1 cellular context compared by ENCODE assay signal in the genomic region with DNA sequence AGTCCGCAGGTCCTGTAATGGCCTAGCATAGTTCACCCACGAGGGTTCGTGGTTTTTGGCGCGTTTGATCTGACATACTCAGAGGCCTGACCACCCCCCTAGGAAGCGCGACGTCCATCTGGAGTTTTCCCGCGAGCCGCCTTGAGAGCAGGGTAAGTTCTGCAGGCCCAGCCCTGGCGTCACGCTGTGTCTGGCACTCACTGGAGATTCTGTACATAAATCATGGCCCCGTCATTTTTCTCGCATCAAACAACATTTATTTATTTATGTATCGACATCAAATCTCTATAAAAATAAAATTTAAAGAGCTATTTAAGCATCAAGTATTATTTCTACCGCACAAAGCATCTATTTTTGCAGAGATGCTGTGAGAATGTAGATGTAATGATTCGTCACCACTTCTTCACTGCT.
TF ChIP-seq lines count a peak whose summit lies in the region.

No MANE protein-coding gene starts in this region.

TF ChIP-seq in HepG2, 621 proteins besides CTCF, POLR2A, EP300 and RAD21 (continued from another document):
- TF ChIP-seq, protein P1, sequence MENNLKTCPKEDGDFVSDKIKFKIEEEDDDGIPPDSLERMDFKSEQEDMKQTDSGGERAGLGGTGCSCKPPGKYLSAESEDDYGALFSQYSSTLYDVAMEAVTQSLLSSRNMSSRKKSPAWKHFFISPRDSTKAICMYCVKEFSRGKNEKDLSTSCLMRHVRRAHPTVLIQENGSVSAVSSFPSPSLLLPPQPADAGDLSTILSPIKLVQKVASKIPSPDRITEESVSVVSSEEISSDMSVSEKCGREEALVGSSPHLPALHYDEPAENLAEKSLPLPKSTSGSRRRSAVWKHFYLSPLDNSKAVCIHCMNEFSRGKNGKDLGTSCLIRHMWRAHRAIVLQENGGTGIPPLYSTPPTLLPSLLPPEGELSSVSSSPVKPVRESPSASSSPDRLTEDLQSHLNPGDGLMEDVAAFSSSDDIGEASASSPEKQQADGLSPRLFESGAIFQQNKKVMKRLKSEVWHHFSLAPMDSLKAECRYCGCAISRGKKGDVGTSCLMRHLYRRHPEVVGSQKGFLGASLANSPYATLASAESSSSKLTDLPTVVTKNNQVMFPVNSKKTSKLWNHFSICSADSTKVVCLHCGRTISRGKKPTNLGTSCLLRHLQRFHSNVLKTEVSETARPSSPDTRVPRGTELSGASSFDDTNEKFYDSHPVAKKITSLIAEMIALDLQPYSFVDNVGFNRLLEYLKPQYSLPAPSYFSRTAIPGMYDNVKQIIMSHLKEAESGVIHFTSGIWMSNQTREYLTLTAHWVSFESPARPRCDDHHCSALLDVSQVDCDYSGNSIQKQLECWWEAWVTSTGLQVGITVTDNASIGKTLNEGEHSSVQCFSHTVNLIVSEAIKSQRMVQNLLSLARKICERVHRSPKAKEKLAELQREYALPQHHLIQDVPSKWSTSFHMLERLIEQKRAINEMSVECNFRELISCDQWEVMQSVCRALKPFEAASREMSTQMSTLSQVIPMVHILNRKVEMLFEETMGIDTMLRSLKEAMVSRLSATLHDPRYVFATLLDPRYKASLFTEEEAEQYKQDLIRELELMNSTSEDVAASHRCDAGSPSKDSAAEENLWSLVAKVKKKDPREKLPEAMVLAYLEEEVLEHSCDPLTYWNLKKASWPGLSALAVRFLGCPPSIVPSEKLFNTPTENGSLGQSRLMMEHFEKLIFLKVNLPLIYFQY (CRISPR knock-in tag; IDR thresholded peaks at IDR 0.05; ENCODE audit: borderline replicate concordance), result no peak
- TF ChIP-seq MED8 (CRISPR knock-in tag; IDR thresholded peaks at IDR 0.05; ENCODE audit: insufficient replicate concordance) (no peak), ZNF558 (CRISPR knock-in tag; IDR thresholded peaks at IDR 0.05; ENCODE audit: borderline replicate concordance) (peak; percentile 76; the same call in 1 of the 2 replicates), ZNF451 (CRISPR knock-in tag; IDR thresholded peaks at IDR 0.05) (no peak), MEF2D (CRISPR knock-in tag; IDR thresholded peaks at IDR 0.05) (no peak), ZNF232 (CRISPR knock-in tag; IDR thresholded peaks at IDR 0.05; ENCODE audit: borderline replicate concordance) (peak; percentile 6; the same call in 1 of the 2 replicates), ZNF589 (CRISPR knock-in tag; conservative IDR thresholded peaks at IDR 0.05) (no peak; the same call in 1 of the 2 replicates), GATAD2A (CRISPR knock-in tag; IDR thresholded peaks at IDR 0.05) (no peak), ZNF724P (CRISPR knock-in tag; IDR thresholded peaks at IDR 0.05; ENCODE audit: borderline replicate concordance) (no peak), NBN (conservative IDR thresholded peaks at IDR 0.05) (no peak), ZEB1 (IDR thresholded peaks at IDR 0.05; ENCODE audit: insufficient replicate concordance, low read depth) (no peak), CBX1 (IDR thresholded peaks at IDR 0.05; ENCODE audit: low read depth) (peak; percentile 10), REPIN1 (CRISPR knock-in tag; IDR thresholded peaks at IDR 0.05; ENCODE audit: borderline replicate concordance, low read depth) (no peak), ARNT (IDR thresholded peaks at IDR 0.05) (no peak), KLF6 (CRISPR knock-in tag; IDR thresholded peaks at IDR 0.05) (no peak), ZFX (CRISPR knock-in tag; IDR thresholded peaks at IDR 0.05; ENCODE audit: low read depth) (peak; percentile 38), ZNF143 (CRISPR knock-in tag; IDR thresholded peaks at IDR 0.05) (no peak), SETDB1 (CRISPR knock-in tag; IDR thresholded peaks at IDR 0.05; ENCODE audit: borderline replicate concordance) (no peak), ZFY (CRISPR knock-in tag; IDR thresholded peaks at IDR 0.05) (peak; percentile 12; the same call in 1 of the 2 replicates), ZNF256 (CRISPR knock-in tag; conservative IDR thresholded peaks at IDR 0.05) (no peak), KLF15 (CRISPR knock-in tag; IDR thresholded peaks at IDR 0.05; ENCODE audit: borderline replicate concordance) (no peak), SKI (IDR thresholded peaks at IDR 0.05; ENCODE audit: partially characterized antibody) (no peak), ZNF432 (CRISPR knock-in tag; IDR thresholded peaks at IDR 0.05; ENCODE audit: borderline replicate concordance) (no peak), ZNF510 (CRISPR knock-in tag; IDR thresholded peaks at IDR 0.05; ENCODE audit: low read depth) (0 out of 2 replicates have a peak, but pooled peaks have one; percentile 4), ZFP82 (CRISPR knock-in tag; IDR thresholded peaks at IDR 0.05; ENCODE audit: borderline replicate concordance) (no peak), MEIS1 (CRISPR knock-in tag; IDR thresholded peaks at IDR 0.05; ENCODE audit: borderline replicate concordance) (peak; percentile 7; the same call in 1 of the 2 replicates), MXD4 (CRISPR knock-in tag; IDR thresholded peaks at IDR 0.05) (0 out of 2 replicates have a peak, but pooled peaks have one; percentile 1), MAFF (IDR thresholded peaks at IDR 0.05; ENCODE audit: low read depth, low read length) (no peak)
- TF ChIP-seq, protein P2, sequence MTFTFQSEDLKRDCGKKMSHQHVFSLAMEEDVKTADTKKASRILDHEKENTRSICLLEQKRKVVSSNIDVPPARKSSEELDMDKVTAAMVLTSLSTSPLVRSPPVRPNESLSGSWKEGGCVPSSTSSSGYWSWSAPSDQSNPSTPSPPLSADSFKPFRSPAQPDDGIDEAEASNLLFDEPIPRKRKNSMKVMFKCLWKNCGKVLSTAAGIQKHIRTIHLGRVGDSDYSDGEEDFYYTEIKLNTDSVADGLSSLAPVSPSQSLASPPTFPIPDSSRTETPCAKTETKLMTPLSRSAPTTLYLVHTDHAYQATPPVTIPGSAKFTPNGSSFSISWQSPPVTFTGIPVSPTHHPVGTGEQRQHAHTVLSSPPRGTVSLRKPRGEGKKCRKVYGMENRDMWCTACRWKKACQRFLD (CRISPR knock-in tag; IDR thresholded peaks at IDR 0.05; ENCODE audit: borderline replicate concordance), result no peak
- TF ChIP-seq, protein P3, sequence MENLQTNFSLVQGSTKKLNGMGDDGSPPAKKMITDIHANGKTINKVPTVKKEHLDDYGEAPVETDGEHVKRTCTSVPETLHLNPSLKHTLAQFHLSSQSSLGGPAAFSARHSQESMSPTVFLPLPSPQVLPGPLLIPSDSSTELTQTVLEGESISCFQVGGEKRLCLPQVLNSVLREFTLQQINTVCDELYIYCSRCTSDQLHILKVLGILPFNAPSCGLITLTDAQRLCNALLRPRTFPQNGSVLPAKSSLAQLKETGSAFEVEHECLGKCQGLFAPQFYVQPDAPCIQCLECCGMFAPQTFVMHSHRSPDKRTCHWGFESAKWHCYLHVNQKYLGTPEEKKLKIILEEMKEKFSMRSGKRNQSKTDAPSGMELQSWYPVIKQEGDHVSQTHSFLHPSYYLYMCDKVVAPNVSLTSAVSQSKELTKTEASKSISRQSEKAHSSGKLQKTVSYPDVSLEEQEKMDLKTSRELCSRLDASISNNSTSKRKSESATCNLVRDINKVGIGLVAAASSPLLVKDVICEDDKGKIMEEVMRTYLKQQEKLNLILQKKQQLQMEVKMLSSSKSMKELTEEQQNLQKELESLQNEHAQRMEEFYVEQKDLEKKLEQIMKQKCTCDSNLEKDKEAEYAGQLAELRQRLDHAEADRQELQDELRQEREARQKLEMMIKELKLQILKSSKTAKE (CRISPR knock-in tag; IDR thresholded peaks at IDR 0.05; ENCODE audit: borderline replicate concordance), result no peak
- TF ChIP-seq, protein P4, sequence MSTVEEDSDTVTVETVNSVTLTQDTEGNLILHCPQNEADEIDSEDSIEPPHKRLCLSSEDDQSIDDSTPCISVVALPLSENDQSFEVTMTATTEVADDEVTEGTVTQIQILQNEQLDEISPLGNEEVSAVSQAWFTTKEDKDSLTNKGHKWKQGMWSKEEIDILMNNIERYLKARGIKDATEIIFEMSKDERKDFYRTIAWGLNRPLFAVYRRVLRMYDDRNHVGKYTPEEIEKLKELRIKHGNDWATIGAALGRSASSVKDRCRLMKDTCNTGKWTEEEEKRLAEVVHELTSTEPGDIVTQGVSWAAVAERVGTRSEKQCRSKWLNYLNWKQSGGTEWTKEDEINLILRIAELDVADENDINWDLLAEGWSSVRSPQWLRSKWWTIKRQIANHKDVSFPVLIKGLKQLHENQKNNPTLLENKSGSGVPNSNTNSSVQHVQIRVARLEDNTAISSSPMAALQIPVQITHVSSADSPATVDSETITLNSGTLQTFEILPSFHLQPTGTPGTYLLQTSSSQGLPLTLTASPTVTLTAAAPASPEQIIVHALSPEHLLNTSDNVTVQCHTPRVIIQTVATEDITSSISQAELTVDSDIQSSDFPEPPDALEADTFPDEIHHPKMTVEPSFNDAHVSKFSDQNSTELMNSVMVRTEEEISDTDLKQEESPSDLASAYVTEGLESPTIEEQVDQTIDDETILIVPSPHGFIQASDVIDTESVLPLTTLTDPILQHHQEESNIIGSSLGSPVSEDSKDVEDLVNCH (CRISPR knock-in tag; IDR thresholded peaks at IDR 0.05), result 0 out of 2 replicates have a peak, but pooled peaks have one; percentile 1
- TF ChIP-seq, protein P5, sequence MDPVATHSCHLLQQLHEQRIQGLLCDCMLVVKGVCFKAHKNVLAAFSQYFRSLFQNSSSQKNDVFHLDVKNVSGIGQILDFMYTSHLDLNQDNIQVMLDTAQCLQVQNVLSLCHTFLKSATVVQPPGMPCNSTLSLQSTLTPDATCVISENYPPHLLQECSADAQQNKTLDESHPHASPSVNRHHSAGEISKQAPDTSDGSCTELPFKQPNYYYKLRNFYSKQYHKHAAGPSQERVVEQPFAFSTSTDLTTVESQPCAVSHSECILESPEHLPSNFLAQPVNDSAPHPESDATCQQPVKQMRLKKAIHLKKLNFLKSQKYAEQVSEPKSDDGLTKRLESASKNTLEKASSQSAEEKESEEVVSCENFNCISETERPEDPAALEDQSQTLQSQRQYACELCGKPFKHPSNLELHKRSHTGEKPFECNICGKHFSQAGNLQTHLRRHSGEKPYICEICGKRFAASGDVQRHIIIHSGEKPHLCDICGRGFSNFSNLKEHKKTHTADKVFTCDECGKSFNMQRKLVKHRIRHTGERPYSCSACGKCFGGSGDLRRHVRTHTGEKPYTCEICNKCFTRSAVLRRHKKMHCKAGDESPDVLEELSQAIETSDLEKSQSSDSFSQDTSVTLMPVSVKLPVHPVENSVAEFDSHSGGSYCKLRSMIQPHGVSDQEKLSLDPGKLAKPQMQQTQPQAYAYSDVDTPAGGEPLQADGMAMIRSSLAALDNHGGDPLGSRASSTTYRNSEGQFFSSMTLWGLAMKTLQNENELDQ (CRISPR knock-in tag; IDR thresholded peaks at IDR 0.05; ENCODE audit: borderline replicate concordance), result no peak
- TF ChIP-seq, protein P6, sequence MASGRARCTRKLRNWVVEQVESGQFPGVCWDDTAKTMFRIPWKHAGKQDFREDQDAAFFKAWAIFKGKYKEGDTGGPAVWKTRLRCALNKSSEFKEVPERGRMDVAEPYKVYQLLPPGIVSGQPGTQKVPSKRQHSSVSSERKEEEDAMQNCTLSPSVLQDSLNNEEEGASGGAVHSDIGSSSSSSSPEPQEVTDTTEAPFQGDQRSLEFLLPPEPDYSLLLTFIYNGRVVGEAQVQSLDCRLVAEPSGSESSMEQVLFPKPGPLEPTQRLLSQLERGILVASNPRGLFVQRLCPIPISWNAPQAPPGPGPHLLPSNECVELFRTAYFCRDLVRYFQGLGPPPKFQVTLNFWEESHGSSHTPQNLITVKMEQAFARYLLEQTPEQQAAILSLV (CRISPR knock-in tag; IDR thresholded peaks at IDR 0.05; ENCODE audit: borderline replicate concordance), result no peak
- TF ChIP-seq, protein P7, sequence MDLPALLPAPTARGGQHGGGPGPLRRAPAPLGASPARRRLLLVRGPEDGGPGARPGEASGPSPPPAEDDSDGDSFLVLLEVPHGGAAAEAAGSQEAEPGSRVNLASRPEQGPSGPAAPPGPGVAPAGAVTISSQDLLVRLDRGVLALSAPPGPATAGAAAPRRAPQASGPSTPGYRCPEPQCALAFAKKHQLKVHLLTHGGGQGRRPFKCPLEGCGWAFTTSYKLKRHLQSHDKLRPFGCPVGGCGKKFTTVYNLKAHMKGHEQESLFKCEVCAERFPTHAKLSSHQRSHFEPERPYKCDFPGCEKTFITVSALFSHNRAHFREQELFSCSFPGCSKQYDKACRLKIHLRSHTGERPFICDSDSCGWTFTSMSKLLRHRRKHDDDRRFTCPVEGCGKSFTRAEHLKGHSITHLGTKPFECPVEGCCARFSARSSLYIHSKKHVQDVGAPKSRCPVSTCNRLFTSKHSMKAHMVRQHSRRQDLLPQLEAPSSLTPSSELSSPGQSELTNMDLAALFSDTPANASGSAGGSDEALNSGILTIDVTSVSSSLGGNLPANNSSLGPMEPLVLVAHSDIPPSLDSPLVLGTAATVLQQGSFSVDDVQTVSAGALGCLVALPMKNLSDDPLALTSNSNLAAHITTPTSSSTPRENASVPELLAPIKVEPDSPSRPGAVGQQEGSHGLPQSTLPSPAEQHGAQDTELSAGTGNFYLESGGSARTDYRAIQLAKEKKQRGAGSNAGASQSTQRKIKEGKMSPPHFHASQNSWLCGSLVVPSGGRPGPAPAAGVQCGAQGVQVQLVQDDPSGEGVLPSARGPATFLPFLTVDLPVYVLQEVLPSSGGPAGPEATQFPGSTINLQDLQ (CRISPR knock-in tag; IDR thresholded peaks at IDR 0.05), result 0 out of 2 replicates have a peak, but pooled peaks have one; percentile 17
- TF ChIP-seq, protein P8, sequence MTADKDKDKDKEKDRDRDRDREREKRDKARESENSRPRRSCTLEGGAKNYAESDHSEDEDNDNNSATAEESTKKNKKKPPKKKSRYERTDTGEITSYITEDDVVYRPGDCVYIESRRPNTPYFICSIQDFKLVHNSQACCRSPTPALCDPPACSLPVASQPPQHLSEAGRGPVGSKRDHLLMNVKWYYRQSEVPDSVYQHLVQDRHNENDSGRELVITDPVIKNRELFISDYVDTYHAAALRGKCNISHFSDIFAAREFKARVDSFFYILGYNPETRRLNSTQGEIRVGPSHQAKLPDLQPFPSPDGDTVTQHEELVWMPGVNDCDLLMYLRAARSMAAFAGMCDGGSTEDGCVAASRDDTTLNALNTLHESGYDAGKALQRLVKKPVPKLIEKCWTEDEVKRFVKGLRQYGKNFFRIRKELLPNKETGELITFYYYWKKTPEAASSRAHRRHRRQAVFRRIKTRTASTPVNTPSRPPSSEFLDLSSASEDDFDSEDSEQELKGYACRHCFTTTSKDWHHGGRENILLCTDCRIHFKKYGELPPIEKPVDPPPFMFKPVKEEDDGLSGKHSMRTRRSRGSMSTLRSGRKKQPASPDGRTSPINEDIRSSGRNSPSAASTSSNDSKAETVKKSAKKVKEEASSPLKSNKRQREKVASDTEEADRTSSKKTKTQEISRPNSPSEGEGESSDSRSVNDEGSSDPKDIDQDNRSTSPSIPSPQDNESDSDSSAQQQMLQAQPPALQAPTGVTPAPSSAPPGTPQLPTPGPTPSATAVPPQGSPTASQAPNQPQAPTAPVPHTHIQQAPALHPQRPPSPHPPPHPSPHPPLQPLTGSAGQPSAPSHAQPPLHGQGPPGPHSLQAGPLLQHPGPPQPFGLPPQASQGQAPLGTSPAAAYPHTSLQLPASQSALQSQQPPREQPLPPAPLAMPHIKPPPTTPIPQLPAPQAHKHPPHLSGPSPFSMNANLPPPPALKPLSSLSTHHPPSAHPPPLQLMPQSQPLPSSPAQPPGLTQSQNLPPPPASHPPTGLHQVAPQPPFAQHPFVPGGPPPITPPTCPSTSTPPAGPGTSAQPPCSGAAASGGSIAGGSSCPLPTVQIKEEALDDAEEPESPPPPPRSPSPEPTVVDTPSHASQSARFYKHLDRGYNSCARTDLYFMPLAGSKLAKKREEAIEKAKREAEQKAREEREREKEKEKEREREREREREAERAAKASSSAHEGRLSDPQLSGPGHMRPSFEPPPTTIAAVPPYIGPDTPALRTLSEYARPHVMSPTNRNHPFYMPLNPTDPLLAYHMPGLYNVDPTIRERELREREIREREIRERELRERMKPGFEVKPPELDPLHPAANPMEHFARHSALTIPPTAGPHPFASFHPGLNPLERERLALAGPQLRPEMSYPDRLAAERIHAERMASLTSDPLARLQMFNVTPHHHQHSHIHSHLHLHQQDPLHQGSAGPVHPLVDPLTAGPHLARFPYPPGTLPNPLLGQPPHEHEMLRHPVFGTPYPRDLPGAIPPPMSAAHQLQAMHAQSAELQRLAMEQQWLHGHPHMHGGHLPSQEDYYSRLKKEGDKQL (CRISPR knock-in tag; IDR thresholded peaks at IDR 0.05; ENCODE audit: low read depth), result no peak
